In the genomic region with DNA sequence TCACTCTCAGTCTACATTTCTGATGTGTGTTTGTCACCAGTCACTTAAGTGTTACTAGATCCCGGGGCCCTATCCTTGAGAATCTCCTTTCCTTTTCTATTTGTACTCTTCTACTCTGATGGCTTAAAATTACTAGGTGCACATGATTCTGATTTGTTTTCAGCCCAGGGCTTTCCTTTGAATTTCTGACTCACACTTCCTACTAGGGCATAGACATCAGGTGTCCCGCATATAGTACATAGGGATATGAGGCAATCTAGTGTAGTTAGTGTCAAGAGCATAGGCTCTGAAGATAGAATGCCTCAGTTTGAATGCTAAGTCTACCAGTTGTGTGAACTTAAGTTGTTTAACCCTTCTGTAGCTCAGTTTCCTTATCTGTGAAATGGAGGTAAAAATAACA, we compare ENCODE assay signal across 13 cellular contexts. TPM values are rescaled to one million over a fixed set of nuclear protein-coding genes. Genes with fewer than 3 reads are reported as not detected.
DNase-seq lines count a peak whose midpoint lies in the region; ATAC-seq and TF ChIP-seq lines count a peak whose summit lies in the region.
"Had no signal": no experiment of that assay in that cellular context is flagged by ENCODE, and none has a peak within 500 bp of the region (broad histone marks: within the 10 kb centered on the region; RNA-seq: fewer than 3 reads in every experiment).

No MANE protein-coding gene starts in this region.

- no peaks in the 10 kb centered on the region for H3K9me3 Mint-ChIP-seq in activated naive CD4-positive, alpha-beta T cell treated with anti-CD3 and anti-CD28 coated beads, Interleukin-2, amount 50 U/mL, for 24 hours
- H3K9me3 Mint-ChIP-seq in activated T-helper 17 cell treated with anti-CD3 and anti-CD28 coated beads, Interleukin-2, amount 50 U/mL, for 72 hours: no peaks in the 10 kb centered on the region
- H3K9me3 Mint-ChIP-seq: neural progenitor cell had no signal

- H3K4me3 ChIP-seq in upper lobe of right lung: no peak overlapping the region
- H3K4me3 ChIP-seq: neural progenitor cell, SJSA1 had no signal

- TF ChIP-seq CTCF in upper lobe of right lung (IDR thresholded peaks at IDR 0.05): no peak

- H3K9me3 ChIP-seq in upper lobe of right lung: no peaks in the 10 kb centered on the region
- H3K9me3 ChIP-seq: SJSA1 had no signal

- H3K27me3 ChIP-seq in upper lobe of right lung: no peaks in the 10 kb centered on the region
- H3K27me3 ChIP-seq: neural progenitor cell, SJSA1 had no signal

- H3K4me1 Mint-ChIP-seq in activated naive CD4-positive, alpha-beta T cell treated with anti-CD3 and anti-CD28 coated beads, Interleukin-2, amount 50 U/mL, for 24 hours: peaks cover 36% of the 10 kb centered on the region
- H3K4me1 Mint-ChIP-seq in activated T-helper 17 cell treated with anti-CD3 and anti-CD28 coated beads, Interleukin-2, amount 50 U/mL, for 72 hours: peaks cover 5% of the 10 kb centered on the region

- H3K27ac ChIP-seq in upper lobe of right lung: no peak overlapping the region
- H3K27ac ChIP-seq: neural progenitor cell, SJSA1 had no signal

- no peak for DNase-seq in activated naive CD4-positive, alpha-beta T cell treated with Interleukin-2 at 50 U/mL for 16 hours
- DNase-seq in glomerular endothelial cell (ENCODE audit: extremely low read depth, low read depth, low spot score) (peak; percentile 14), upper lobe of right lung (no peak), germinal center (ENCODE audit: low spot score) (no peak), DMS114 treated with DMSO at 0.1 percent for 48 hours (lab: John Stamatoyannopoulos, UW; ENCODE audit: unreplicated experiment) (no peak)
- DNase-seq: aorta; NCI-H2107; NK-92 treated with Interleukin-12 subunit alpha and Interleukin-12 subunit beta, amount 100 ng/mL, for 24 hours had no signal

- peak; percentile 44 for ATAC-seq in activated T-helper 17 cell treated with anti-CD3 and anti-CD28 coated beads, Interleukin-2, amount 50 U/mL, for 72 hours (replicated peaks)
- ATAC-seq in upper lobe of right lung (peak; percentile 57), HG03565 (IDR thresholded peaks at IDR 0.05; ENCODE audit: unreplicated experiment) (no peak)

- no peak overlapping the region for H3K4me3 Mint-ChIP-seq in activated naive CD4-positive, alpha-beta T cell treated with anti-CD3 and anti-CD28 coated beads, Interleukin-2, amount 50 U/mL, for 24 hours
- H3K4me3 Mint-ChIP-seq in activated T-helper 17 cell treated with anti-CD3 and anti-CD28 coated beads, Interleukin-2, amount 50 U/mL, for 72 hours: no peak overlapping the region
- H3K4me3 Mint-ChIP-seq: neural progenitor cell had no signal

- H3K4me1 ChIP-seq in upper lobe of right lung: no peaks in the 10 kb centered on the region
- H3K4me1 ChIP-seq: neural progenitor cell, SJSA1 had no signal

- intact Hi-C loops in upper lobe of right lung (cut with DNase I): no loop called here

- peak overlapping the region; percentile 32 for H3K27ac Mint-ChIP-seq in activated naive CD4-positive, alpha-beta T cell treated with anti-CD3 and anti-CD28 coated beads, Interleukin-2, amount 50 U/mL, for 24 hours
- H3K27ac Mint-ChIP-seq in activated T-helper 17 cell treated with anti-CD3 and anti-CD28 coated beads, Interleukin-2, amount 50 U/mL, for 72 hours: no peak overlapping the region
- H3K27ac Mint-ChIP-seq: neural progenitor cell had no signal

- no peaks in the 10 kb centered on the region for H3K36me3 Mint-ChIP-seq in activated naive CD4-positive, alpha-beta T cell treated with anti-CD3 and anti-CD28 coated beads, Interleukin-2, amount 50 U/mL, for 24 hours
- H3K36me3 Mint-ChIP-seq in activated T-helper 17 cell treated with anti-CD3 and anti-CD28 coated beads, Interleukin-2, amount 50 U/mL, for 72 hours (ENCODE audit: low read depth): no peaks in the 10 kb centered on the region
- H3K36me3 Mint-ChIP-seq: neural progenitor cell had no signal

- H3K36me3 ChIP-seq in upper lobe of right lung: no peaks in the 10 kb centered on the region
- H3K36me3 ChIP-seq: neural progenitor cell, SJSA1 had no signal

- no peaks in the 10 kb centered on the region for H3K27me3 Mint-ChIP-seq in activated naive CD4-positive, alpha-beta T cell treated with anti-CD3 and anti-CD28 coated beads, Interleukin-2, amount 50 U/mL, for 24 hours
- no peaks in the 10 kb centered on the region for H3K27me3 Mint-ChIP-seq in activated T-helper 17 cell treated with anti-CD3 and anti-CD28 coated beads, Interleukin-2, amount 50 U/mL, for 72 hours

RNA-seq across cellular contexts. Expression of a gene that starts 49.4 kb away (rescaled TPM):
- total RNA-seq in activated T-helper 17 cell treated with anti-CD3 and anti-CD28 coated beads, Interleukin-2, amount 50 U/mL, for 72 hours: 10 to 100 TPM in 1 of 2 donors, 1 to 10 TPM in 1; 9.6 to 30.4 TPM
- total RNA-seq in glomerular endothelial cell (0.05 and 0.76 TPM in 2 replicates), upper lobe of right lung (8.9 TPM)
- total RNA-seq: SJSA1 had no signal
